In the genomic region with DNA sequence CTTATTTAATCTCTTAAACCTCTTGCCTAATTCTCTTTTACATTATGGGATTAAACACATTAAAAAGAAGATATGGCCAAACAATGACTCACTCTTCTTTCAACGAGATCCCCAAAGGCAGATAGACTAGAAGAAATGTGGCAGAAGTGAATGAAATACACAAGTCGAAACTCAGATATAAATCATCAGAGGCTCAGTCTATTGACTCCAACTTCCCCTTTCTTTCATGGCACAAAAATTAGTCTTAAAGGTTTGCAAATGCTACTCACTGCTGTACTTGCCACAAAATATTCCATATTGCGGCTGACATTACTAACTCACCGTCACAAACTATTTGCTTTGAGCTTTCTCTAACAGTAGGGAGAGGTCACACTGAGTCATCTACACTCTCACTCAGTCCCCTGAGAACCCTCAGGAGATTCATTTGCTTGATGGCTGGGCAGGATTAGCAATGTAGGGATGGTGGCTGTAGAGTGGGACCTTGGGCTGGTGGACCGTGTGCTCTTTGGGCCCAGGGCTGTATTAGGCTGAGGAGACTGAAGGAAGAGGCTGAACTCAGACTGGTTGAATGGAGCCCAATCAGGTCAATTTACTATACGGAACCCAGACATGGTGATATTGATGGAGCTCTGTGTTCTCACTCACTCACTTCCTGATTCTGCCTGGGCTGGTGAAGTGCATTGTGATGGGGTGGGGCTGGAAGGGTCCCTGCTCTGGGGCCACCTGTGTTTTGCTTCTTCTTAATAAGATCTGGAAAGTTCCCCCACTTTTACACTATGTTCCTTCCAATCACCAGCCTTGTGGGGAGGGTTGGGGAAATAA, we compare ENCODE assay signal across 1 cellular context.
A peak's percentile ranks its signal among the peaks of the same experiment; 100 is the strongest.
TF ChIP-seq lines count a peak whose summit lies in the region.

No MANE protein-coding gene starts in this region.

TF ChIP-seq in GM12878, 131 proteins besides CTCF, POLR2A, EP300 and RAD21 (continued from another document and continues in another):
- peak; percentile 53; the same call in 1 of the 2 replicates for TF ChIP-seq NBN (IDR thresholded peaks at IDR 0.05)
- TF ChIP-seq, protein P1, sequence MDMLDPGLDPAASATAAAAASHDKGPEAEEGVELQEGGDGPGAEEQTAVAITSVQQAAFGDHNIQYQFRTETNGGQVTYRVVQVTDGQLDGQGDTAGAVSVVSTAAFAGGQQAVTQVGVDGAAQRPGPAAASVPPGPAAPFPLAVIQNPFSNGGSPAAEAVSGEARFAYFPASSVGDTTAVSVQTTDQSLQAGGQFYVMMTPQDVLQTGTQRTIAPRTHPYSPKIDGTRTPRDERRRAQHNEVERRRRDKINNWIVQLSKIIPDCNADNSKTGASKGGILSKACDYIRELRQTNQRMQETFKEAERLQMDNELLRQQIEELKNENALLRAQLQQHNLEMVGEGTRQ (IDR thresholded peaks at IDR 0.05; ENCODE audit: borderline replicate concordance, low read depth, low read length) = no peak
- TF ChIP-seq, protein P2, sequence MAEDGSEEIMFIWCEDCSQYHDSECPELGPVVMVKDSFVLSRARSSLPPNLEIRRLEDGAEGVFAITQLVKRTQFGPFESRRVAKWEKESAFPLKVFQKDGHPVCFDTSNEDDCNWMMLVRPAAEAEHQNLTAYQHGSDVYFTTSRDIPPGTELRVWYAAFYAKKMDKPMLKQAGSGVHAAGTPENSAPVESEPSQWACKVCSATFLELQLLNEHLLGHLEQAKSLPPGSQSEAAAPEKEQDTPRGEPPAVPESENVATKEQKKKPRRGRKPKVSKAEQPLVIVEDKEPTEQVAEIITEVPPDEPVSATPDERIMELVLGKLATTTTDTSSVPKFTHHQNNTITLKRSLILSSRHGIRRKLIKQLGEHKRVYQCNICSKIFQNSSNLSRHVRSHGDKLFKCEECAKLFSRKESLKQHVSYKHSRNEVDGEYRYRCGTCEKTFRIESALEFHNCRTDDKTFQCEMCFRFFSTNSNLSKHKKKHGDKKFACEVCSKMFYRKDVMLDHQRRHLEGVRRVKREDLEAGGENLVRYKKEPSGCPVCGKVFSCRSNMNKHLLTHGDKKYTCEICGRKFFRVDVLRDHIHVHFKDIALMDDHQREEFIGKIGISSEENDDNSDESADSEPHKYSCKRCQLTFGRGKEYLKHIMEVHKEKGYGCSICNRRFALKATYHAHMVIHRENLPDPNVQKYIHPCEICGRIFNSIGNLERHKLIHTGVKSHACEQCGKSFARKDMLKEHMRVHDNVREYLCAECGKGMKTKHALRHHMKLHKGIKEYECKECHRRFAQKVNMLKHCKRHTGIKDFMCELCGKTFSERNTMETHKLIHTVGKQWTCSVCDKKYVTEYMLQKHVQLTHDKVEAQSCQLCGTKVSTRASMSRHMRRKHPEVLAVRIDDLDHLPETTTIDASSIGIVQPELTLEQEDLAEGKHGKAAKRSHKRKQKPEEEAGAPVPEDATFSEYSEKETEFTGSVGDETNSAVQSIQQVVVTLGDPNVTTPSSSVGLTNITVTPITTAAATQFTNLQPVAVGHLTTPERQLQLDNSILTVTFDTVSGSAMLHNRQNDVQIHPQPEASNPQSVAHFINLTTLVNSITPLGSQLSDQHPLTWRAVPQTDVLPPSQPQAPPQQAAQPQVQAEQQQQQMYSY (CRISPR knock-in tag; IDR thresholded peaks at IDR 0.05) = no peak
- TF ChIP-seq, protein P3, sequence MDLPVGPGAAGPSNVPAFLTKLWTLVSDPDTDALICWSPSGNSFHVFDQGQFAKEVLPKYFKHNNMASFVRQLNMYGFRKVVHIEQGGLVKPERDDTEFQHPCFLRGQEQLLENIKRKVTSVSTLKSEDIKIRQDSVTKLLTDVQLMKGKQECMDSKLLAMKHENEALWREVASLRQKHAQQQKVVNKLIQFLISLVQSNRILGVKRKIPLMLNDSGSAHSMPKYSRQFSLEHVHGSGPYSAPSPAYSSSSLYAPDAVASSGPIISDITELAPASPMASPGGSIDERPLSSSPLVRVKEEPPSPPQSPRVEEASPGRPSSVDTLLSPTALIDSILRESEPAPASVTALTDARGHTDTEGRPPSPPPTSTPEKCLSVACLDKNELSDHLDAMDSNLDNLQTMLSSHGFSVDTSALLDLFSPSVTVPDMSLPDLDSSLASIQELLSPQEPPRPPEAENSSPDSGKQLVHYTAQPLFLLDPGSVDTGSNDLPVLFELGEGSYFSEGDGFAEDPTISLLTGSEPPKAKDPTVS (IDR thresholded peaks at IDR 0.05; ENCODE audit: low read depth, low read length) = no peak
- no peak for TF ChIP-seq ZNF274 (IDR thresholded peaks at IDR 0.05; ENCODE audit: insufficient read depth, insufficient read length)
- TF ChIP-seq FOS (IDR thresholded peaks at IDR 0.05; ENCODE audit: borderline replicate concordance, extremely low read depth, insufficient read length) = no peak
- peak; percentile 63; the same call in 1 of the 2 replicates for TF ChIP-seq DPF2 (IDR thresholded peaks at IDR 0.05)
- no peak for TF ChIP-seq WRNIP1 (IDR thresholded peaks at IDR 0.05; ENCODE audit: borderline replicate concordance, low read depth, low read length)
- TF ChIP-seq KLF5 (IDR thresholded peaks at IDR 0.05; ENCODE audit: partially characterized antibody) = no peak
- TF ChIP-seq, protein P4, sequence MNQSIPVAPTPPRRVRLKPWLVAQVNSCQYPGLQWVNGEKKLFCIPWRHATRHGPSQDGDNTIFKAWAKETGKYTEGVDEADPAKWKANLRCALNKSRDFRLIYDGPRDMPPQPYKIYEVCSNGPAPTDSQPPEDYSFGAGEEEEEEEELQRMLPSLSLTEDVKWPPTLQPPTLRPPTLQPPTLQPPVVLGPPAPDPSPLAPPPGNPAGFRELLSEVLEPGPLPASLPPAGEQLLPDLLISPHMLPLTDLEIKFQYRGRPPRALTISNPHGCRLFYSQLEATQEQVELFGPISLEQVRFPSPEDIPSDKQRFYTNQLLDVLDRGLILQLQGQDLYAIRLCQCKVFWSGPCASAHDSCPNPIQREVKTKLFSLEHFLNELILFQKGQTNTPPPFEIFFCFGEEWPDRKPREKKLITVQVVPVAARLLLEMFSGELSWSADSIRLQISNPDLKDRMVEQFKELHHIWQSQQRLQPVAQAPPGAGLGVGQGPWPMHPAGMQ (IDR thresholded peaks at IDR 0.05; ENCODE audit: borderline replicate concordance) = no peak
- TF ChIP-seq, protein P5, sequence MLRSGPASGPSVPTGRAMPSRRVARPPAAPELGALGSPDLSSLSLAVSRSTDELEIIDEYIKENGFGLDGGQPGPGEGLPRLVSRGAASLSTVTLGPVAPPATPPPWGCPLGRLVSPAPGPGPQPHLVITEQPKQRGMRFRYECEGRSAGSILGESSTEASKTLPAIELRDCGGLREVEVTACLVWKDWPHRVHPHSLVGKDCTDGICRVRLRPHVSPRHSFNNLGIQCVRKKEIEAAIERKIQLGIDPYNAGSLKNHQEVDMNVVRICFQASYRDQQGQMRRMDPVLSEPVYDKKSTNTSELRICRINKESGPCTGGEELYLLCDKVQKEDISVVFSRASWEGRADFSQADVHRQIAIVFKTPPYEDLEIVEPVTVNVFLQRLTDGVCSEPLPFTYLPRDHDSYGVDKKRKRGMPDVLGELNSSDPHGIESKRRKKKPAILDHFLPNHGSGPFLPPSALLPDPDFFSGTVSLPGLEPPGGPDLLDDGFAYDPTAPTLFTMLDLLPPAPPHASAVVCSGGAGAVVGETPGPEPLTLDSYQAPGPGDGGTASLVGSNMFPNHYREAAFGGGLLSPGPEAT (IDR thresholded peaks at IDR 0.05; ENCODE audit: low read depth) = peak; percentile 75
- no peak for TF ChIP-seq SIX5 (IDR thresholded peaks at IDR 0.05; ENCODE audit: low read depth, low read length, severe bottlenecking)
- TF ChIP-seq, protein P6, sequence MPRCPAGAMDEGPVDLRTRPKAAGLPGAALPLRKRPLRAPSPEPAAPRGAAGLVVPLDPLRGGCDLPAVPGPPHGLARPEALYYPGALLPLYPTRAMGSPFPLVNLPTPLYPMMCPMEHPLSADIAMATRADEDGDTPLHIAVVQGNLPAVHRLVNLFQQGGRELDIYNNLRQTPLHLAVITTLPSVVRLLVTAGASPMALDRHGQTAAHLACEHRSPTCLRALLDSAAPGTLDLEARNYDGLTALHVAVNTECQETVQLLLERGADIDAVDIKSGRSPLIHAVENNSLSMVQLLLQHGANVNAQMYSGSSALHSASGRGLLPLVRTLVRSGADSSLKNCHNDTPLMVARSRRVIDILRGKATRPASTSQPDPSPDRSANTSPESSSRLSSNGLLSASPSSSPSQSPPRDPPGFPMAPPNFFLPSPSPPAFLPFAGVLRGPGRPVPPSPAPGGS (IDR thresholded peaks at IDR 0.05; ENCODE audit: borderline replicate concordance, insufficient read depth, low read depth, low read length, poor library complexity, severe bottlenecking) = peak; percentile 71
- peak; percentile 38; the same call in 1 of the 2 replicates for TF ChIP-seq NR2F1 (conservative IDR thresholded peaks at IDR 0.05)
- TF ChIP-seq, protein P7, sequence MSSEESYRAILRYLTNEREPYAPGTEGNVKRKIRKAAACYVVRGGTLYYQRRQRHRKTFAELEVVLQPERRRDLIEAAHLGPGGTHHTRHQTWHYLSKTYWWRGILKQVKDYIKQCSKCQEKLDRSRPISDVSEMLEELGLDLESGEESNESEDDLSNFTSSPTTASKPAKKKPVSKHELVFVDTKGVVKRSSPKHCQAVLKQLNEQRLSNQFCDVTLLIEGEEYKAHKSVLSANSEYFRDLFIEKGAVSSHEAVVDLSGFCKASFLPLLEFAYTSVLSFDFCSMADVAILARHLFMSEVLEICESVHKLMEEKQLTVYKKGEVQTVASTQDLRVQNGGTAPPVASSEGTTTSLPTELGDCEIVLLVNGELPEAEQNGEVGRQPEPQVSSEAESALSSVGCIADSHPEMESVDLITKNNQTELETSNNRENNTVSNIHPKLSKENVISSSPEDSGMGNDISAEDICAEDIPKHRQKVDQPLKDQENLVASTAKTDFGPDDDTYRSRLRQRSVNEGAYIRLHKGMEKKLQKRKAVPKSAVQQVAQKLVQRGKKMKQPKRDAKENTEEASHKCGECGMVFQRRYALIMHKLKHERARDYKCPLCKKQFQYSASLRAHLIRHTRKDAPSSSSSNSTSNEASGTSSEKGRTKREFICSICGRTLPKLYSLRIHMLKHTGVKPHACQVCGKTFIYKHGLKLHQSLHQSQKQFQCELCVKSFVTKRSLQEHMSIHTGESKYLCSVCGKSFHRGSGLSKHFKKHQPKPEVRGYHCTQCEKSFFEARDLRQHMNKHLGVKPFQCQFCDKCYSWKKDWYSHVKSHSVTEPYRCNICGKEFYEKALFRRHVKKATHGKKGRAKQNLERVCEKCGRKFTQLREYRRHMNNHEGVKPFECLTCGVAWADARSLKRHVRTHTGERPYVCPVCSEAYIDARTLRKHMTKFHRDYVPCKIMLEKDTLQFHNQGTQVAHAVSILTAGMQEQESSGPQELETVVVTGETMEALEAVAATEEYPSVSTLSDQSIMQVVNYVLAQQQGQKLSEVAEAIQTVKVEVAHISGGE (CRISPR knock-in tag; IDR thresholded peaks at IDR 0.05) = no peak
- TF ChIP-seq SMAD1 (IDR thresholded peaks at IDR 0.05; ENCODE audit: low read depth, partially characterized antibody) = no peak
- TF ChIP-seq, protein P8, sequence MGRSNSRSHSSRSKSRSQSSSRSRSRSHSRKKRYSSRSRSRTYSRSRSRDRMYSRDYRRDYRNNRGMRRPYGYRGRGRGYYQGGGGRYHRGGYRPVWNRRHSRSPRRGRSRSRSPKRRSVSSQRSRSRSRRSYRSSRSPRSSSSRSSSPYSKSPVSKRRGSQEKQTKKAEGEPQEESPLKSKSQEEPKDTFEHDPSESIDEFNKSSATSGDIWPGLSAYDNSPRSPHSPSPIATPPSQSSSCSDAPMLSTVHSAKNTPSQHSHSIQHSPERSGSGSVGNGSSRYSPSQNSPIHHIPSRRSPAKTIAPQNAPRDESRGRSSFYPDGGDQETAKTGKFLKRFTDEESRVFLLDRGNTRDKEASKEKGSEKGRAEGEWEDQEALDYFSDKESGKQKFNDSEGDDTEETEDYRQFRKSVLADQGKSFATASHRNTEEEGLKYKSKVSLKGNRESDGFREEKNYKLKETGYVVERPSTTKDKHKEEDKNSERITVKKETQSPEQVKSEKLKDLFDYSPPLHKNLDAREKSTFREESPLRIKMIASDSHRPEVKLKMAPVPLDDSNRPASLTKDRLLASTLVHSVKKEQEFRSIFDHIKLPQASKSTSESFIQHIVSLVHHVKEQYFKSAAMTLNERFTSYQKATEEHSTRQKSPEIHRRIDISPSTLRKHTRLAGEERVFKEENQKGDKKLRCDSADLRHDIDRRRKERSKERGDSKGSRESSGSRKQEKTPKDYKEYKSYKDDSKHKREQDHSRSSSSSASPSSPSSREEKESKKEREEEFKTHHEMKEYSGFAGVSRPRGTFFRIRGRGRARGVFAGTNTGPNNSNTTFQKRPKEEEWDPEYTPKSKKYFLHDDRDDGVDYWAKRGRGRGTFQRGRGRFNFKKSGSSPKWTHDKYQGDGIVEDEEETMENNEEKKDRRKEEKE (IDR thresholded peaks at IDR 0.05) = no peak
- TF ChIP-seq NFIC (IDR thresholded peaks at IDR 0.05; ENCODE audit: low read depth, low read length) = peak; percentile 82
- no peak for TF ChIP-seq ESRRA (IDR thresholded peaks at IDR 0.05; ENCODE audit: low read length)
- no peak for TF ChIP-seq RCOR1 (conservative IDR thresholded peaks at IDR 0.05; ENCODE audit: low read depth, low read length)
- TF ChIP-seq, protein P9, sequence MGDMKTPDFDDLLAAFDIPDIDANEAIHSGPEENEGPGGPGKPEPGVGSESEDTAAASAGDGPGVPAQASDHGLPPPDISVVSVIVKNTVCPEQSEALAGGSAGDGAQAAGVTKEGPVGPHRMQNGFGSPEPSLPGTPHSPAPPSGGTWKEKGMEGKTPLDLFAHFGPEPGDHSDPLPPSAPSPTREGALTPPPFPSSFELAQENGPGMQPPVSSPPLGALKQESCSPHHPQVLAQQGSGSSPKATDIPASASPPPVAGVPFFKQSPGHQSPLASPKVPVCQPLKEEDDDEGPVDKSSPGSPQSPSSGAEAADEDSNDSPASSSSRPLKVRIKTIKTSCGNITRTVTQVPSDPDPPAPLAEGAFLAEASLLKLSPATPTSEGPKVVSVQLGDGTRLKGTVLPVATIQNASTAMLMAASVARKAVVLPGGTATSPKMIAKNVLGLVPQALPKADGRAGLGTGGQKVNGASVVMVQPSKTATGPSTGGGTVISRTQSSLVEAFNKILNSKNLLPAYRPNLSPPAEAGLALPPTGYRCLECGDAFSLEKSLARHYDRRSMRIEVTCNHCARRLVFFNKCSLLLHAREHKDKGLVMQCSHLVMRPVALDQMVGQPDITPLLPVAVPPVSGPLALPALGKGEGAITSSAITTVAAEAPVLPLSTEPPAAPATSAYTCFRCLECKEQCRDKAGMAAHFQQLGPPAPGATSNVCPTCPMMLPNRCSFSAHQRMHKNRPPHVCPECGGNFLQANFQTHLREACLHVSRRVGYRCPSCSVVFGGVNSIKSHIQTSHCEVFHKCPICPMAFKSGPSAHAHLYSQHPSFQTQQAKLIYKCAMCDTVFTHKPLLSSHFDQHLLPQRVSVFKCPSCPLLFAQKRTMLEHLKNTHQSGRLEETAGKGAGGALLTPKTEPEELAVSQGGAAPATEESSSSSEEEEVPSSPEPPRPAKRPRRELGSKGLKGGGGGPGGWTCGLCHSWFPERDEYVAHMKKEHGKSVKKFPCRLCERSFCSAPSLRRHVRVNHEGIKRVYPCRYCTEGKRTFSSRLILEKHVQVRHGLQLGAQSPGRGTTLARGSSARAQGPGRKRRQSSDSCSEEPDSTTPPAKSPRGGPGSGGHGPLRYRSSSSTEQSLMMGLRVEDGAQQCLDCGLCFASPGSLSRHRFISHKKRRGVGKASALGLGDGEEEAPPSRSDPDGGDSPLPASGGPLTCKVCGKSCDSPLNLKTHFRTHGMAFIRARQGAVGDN (IDR thresholded peaks at IDR 0.05) = no peak
- TF ChIP-seq CHD2 (IDR thresholded peaks at IDR 0.05; ENCODE audit: borderline replicate concordance, low read depth, low read length) = no peak
- TF ChIP-seq KDM1A (IDR thresholded peaks at IDR 0.05; ENCODE audit: borderline replicate concordance) = no peak
- TF ChIP-seq GABPA (IDR thresholded peaks at IDR 0.05; ENCODE audit: low read depth) = 0 out of 2 replicates have a peak, but pooled peaks have one; percentile 8
- TF ChIP-seq TAF1 (IDR thresholded peaks at IDR 0.05; ENCODE audit: borderline replicate concordance, low read depth, low read length) = peak; percentile 18; the same call in 1 of the 2 replicates
- no peak for TF ChIP-seq SMAD5 (IDR thresholded peaks at IDR 0.05; ENCODE audit: low read depth)
